In the genomic region with DNA sequence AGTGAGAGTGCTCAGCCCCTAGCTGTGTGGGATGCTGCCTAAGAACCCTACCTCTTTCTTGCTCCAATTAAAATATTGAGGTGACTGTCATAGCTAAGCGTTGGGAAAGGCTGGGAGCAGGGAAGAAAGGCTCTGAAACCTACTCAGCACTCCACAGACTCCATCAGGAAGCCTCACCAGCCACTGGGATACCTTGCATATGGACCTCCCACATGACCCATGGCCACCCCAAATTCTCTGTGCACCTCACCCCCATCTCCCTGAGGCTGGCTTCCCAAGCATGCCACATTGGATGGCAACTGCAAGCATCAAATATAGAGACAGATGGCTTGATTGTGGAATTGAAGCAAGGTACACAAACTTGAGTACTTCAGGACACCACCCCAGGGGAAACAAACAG, we compare ENCODE assay signal across 1 cellular context.
TF ChIP-seq lines count a peak whose summit lies in the region.

No MANE protein-coding gene starts in this region.

TF ChIP-seq in H1, 55 proteins besides CTCF, POLR2A, EP300 and RAD21:
- TF ChIP-seq POU5F1 (IDR thresholded peaks at IDR 0.05; ENCODE audit: low read depth, low read length), result no peak
- TF ChIP-seq TCF12 (IDR thresholded peaks at IDR 0.05; ENCODE audit: low read depth, low read length), result no peak
- no peak for TF ChIP-seq CBX5 (IDR thresholded peaks at IDR 0.05; ENCODE audit: low read depth, low read length)
- TF ChIP-seq, protein P1, sequence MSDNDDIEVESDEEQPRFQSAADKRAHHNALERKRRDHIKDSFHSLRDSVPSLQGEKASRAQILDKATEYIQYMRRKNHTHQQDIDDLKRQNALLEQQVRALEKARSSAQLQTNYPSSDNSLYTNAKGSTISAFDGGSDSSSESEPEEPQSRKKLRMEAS (IDR thresholded peaks at IDR 0.05), result peak; percentile 44; the same call in 1 of the 2 replicates
- TF ChIP-seq, protein P2, sequence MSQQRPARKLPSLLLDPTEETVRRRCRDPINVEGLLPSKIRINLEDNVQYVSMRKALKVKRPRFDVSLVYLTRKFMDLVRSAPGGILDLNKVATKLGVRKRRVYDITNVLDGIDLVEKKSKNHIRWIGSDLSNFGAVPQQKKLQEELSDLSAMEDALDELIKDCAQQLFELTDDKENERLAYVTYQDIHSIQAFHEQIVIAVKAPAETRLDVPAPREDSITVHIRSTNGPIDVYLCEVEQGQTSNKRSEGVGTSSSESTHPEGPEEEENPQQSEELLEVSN (IDR thresholded peaks at IDR 0.05), result no peak
- no peak for TF ChIP-seq EGR1 (IDR thresholded peaks at IDR 0.05; ENCODE audit: borderline replicate concordance, low read depth, low read length)
- no peak for TF ChIP-seq SP4 (IDR thresholded peaks at IDR 0.05; ENCODE audit: low read length)
- TF ChIP-seq NRF1 (IDR thresholded peaks at IDR 0.05; ENCODE audit: low read depth, low read length), result no peak
- TF ChIP-seq POLR2AphosphoS5 (IDR thresholded peaks at IDR 0.05; ENCODE audit: low read depth, low read length), result peak; percentile 78
- no peak for TF ChIP-seq GABPA (IDR thresholded peaks at IDR 0.05; ENCODE audit: borderline replicate concordance, insufficient read depth, low read length)
- no peak for TF ChIP-seq KDM1A (IDR thresholded peaks at IDR 0.05; ENCODE audit: borderline replicate concordance, low read length)
- TF ChIP-seq RNF2 (IDR thresholded peaks at IDR 0.05; ENCODE audit: borderline replicate concordance, low read depth, low read length, missing control alignments, poor library complexity, severe bottlenecking), result no peak
- TF ChIP-seq TEAD4 (IDR thresholded peaks at IDR 0.05; ENCODE audit: low read depth, low read length), result no peak
- TF ChIP-seq HDAC2 (IDR thresholded peaks at IDR 0.05; ENCODE audit: borderline replicate concordance in 1 of 2, low read depth in 2 of 2, low read length in 2 of 2), result no peak
- TF ChIP-seq SAP30 (IDR thresholded peaks at IDR 0.05; ENCODE audit: insufficient read depth, insufficient replicate concordance, low read length), result no peak
- TF ChIP-seq, protein P3, sequence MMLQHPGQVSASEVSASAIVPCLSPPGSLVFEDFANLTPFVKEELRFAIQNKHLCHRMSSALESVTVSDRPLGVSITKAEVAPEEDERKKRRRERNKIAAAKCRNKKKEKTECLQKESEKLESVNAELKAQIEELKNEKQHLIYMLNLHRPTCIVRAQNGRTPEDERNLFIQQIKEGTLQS (IDR thresholded peaks at IDR 0.05; ENCODE audit: insufficient read depth, low read depth, low read length), result no peak
- no peak for TF ChIP-seq RFX5 (IDR thresholded peaks at IDR 0.05; ENCODE audit: borderline replicate concordance, low read depth, low read length)
